ENCODE assay signal across 22 cellular contexts in genomic region chr2:230928701-230929380, GRCh38. TPM values are rescaled to one million over a fixed set of nuclear protein-coding genes. Genes with fewer than 3 reads are reported as not detected.
DNase-seq lines count a peak whose midpoint lies in the region; ATAC-seq and TF ChIP-seq lines count a peak whose summit lies in the region.
"Had no signal": no experiment of that assay in that cellular context is flagged by ENCODE, and none has a peak within 500 bp of the region (broad histone marks: within the 10 kb centered on the region; RNA-seq: fewer than 3 reads in every experiment).

No MANE protein-coding gene starts in this region.

- peak; percentile 23 for DNase-seq in activated CD4-positive, CD25-positive, alpha-beta regulatory T cell treated with anti-CD3 and anti-CD28 coated beads, Interleukin-2, amount 50 U/mL, for 72 hours
- peak; percentile 35 for DNase-seq in natural killer cell treated with Interleukin-12 subunit alpha and Interleukin-12 subunit beta and Interleukin-15 and Interleukin-18, amount 100 ng/mL, for 72 hours (ENCODE audit: low spot score)
- DNase-seq in natural killer cell (no peak), nephron progenitor cell (no peak), KG1 (lab: John Stamatoyannopoulos, UW) (no peak)
- DNase-seq in central memory CD4-positive, alpha-beta T cell, result no peak
- no peak for DNase-seq in stimulated activated CD4-positive, alpha-beta T cell treated with anti-CD3 and anti-CD28 coated beads, Interleukin-1b, Interleukin-23, amount 100 ng/mL, for 48 hours
- DNase-seq: activated gamma-delta T cell treated with Interleukin-2 at 50 U/mL for 16 hours; effector CD8-positive, alpha-beta T cell; foreskin melanocyte; NCI-H187; T-helper 9 cell had no signal

- ATAC-seq in activated CD4-positive, CD25-positive, alpha-beta regulatory T cell treated with anti-CD3 and anti-CD28 coated beads, Interleukin-2, amount 50 U/mL, for 24 hours, result no peak
- no peak for ATAC-seq in natural killer cell treated with Interleukin-12 subunit alpha and Interleukin-12 subunit beta and Interleukin-15 and Interleukin-18, amount 100 ng/mL, for 72 hours
- ATAC-seq in natural killer cell, result no peak
- ATAC-seq: esophagus mucosa, left lung, WTC11 had no signal

- no peak for TF ChIP-seq CTCF in natural killer cell (IDR thresholded peaks at IDR 0.05)
- no peak for TF ChIP-seq CTCF in nephron progenitor cell (IDR thresholded peaks at IDR 0.05)

- peaks cover 35 to 58% of the 10 kb centered on the region in 2 donors for H3K4me1 Mint-ChIP-seq in natural killer cell treated with Interleukin-12 subunit alpha and Interleukin-12 subunit beta and Interleukin-15 and Interleukin-18, amount 100 ng/mL, for 72 hours (ENCODE audit: low read depth in 2 of 2)
- H3K4me1 Mint-ChIP-seq in natural killer cell, result peaks cover 34 to 47% of the 10 kb centered on the region in 2 donors
- H3K4me1 Mint-ChIP-seq in nephron progenitor cell, result peaks cover 67% of the 10 kb centered on the region

- no peaks in the 10 kb centered on the region for H3K36me3 Mint-ChIP-seq in natural killer cell treated with Interleukin-12 subunit alpha and Interleukin-12 subunit beta and Interleukin-15 and Interleukin-18, amount 100 ng/mL, for 72 hours
- H3K36me3 Mint-ChIP-seq in natural killer cell (no peaks in the 10 kb centered on the region), nephron progenitor cell (ENCODE audit: low read depth) (no peaks in the 10 kb centered on the region)
- H3K36me3 Mint-ChIP-seq: mesothelial cell of epicardium, WTC11 had no signal

- H3K4me3 Mint-ChIP-seq in natural killer cell treated with Interleukin-12 subunit alpha and Interleukin-12 subunit beta and Interleukin-15 and Interleukin-18, amount 100 ng/mL, for 72 hours, result no peak overlapping the region
- no peak overlapping the region for H3K4me3 Mint-ChIP-seq in natural killer cell
- no peak overlapping the region for H3K4me3 Mint-ChIP-seq in nephron progenitor cell
- H3K4me3 Mint-ChIP-seq: mesothelial cell of epicardium; nephron; stimulated activated naive CD8-positive, alpha-beta T cell treated with anti-CD3 and anti-CD28 coated beads, Interleukin-15, Interleukin-2, amounts not matched to agents 100 ng/mL and 50 ng/mL, for 24 hours; WTC11 had no signal

- peak overlapping the region in 1 of 2 donors; percentile 42 for H3K27ac Mint-ChIP-seq in natural killer cell treated with Interleukin-12 subunit alpha and Interleukin-12 subunit beta and Interleukin-15 and Interleukin-18, amount 100 ng/mL, for 72 hours
- no peak overlapping the region for H3K27ac Mint-ChIP-seq in natural killer cell
- H3K27ac Mint-ChIP-seq in nephron progenitor cell, result peak overlapping the region; percentile 64
- H3K27ac Mint-ChIP-seq: mesothelial cell of epicardium; nephron; progenitor cell of endocrine pancreas; stimulated activated naive CD8-positive, alpha-beta T cell treated with anti-CD3 and anti-CD28 coated beads, Interleukin-15, Interleukin-2, amounts not matched to agents 100 ng/mL and 50 ng/mL, for 24 hours; WTC11 had no signal

- H3K9me3 Mint-ChIP-seq in natural killer cell treated with Interleukin-12 subunit alpha and Interleukin-12 subunit beta and Interleukin-15 and Interleukin-18, amount 100 ng/mL, for 72 hours, result no peaks in the 10 kb centered on the region
- no peaks in the 10 kb centered on the region for H3K9me3 Mint-ChIP-seq in natural killer cell
- no peaks in the 10 kb centered on the region for H3K9me3 Mint-ChIP-seq in nephron progenitor cell
- H3K9me3 Mint-ChIP-seq: mesothelial cell of epicardium; nephron; stimulated activated naive CD8-positive, alpha-beta T cell treated with anti-CD3 and anti-CD28 coated beads, Interleukin-15, Interleukin-2, amounts not matched to agents 100 ng/mL and 50 ng/mL, for 24 hours; WTC11 had no signal

- intact Hi-C loops in natural killer cell (cut with micrococcal nuclease), result no loop called here

- peaks cover 26 to 32% of the 10 kb centered on the region in 2 donors for H3K27me3 Mint-ChIP-seq in natural killer cell treated with Interleukin-12 subunit alpha and Interleukin-12 subunit beta and Interleukin-15 and Interleukin-18, amount 100 ng/mL, for 72 hours
- H3K27me3 Mint-ChIP-seq in natural killer cell (ENCODE audit: low read depth in 2 of 2), result peaks cover 49 to 62% of the 10 kb centered on the region in 2 donors
- peaks cover 4% of the 10 kb centered on the region for H3K27me3 Mint-ChIP-seq in nephron progenitor cell (ENCODE audit: low read depth, poor library complexity)
- H3K27me3 Mint-ChIP-seq: stimulated activated naive CD8-positive, alpha-beta T cell treated with anti-CD3 and anti-CD28 coated beads, Interleukin-15, Interleukin-2, amounts not matched to agents 100 ng/mL and 50 ng/mL, for 24 hours had no signal

RNA-seq across cellular contexts. Expression of gene GPR55, which starts 3.8 kb away (rescaled TPM):
- total RNA-seq in natural killer cell treated with Interleukin-12 subunit alpha and Interleukin-12 subunit beta and Interleukin-15 and Interleukin-18, amount 100 ng/mL, for 72 hours, result 1 to 10 TPM in 1 of 2 donors, under 1 TPM in 1; 0.26 to 5.5 TPM
- 1 to 10 TPM in 1 of 3 donors, under 1 TPM in 2; 0.09 to 1.1 (median 0.40) TPM for total RNA-seq in natural killer cell
- total RNA-seq: cerebellum, LHCN-M2, mesothelial cell of epicardium, progenitor cell of endocrine pancreas, WTC11 had no signal

Comparison
In these comparisons a context has a peak if more than half of its experiments do, and no peak if none do; other contexts are left out.
1. DNase-seq: peak in activated CD4-positive, CD25-positive, alpha-beta regulatory T cell treated with anti-CD3 and anti-CD28 coated beads, Interleukin-2, amount 50 U/mL, for 72 hours (single experiment) and natural killer cell treated with Interleukin-12 subunit alpha and Interleukin-12 subunit beta and Interleukin-15 and Interleukin-18, amount 100 ng/mL, for 72 hours (single experiment); none in natural killer cell (single experiment), nephron progenitor cell (single experiment), central memory CD4-positive, alpha-beta T cell (single experiment), stimulated activated CD4-positive, alpha-beta T cell treated with anti-CD3 and anti-CD28 coated beads, Interleukin-1b, Interleukin-23, amount 100 ng/mL, for 48 hours (single experiment) and KG1 (single experiment).